Comparison of ENCODE assay signal across 8 cellular contexts in genomic region chrX:136954930-136955329, GRCh38.
A peak's percentile ranks its signal among the peaks of the same experiment; 100 is the strongest.
DNase-seq lines count a peak whose midpoint lies in the region; ATAC-seq and TF ChIP-seq lines count a peak whose summit lies in the region.

No MANE protein-coding gene starts in this region.

- no peak overlapping the region for H2AFZ ChIP-seq in neuronal stem cell (ENCODE audit: low read length)

- no peaks in the 10 kb centered on the region for H3K27me3 ChIP-seq in neuronal stem cell (ENCODE audit: control insufficient read depth in 3 of 3, insufficient read depth in 3 of 3, low read depth in 1 of 3, low read length in 3 of 3)

- no peak overlapping the region for H2BK12ac ChIP-seq in neuronal stem cell (ENCODE audit: low read length)

- H3K27ac ChIP-seq in C4-2B (no peak overlapping the region), HEK293 (ENCODE audit: extremely low read depth, low read depth, low read length) (no peak overlapping the region), neuronal stem cell (replicated peaks; ENCODE audit: low read length) (no peak overlapping the region)

- H3K14ac ChIP-seq in neuronal stem cell (ENCODE audit: low read length): no peak overlapping the region

- no peak overlapping the region for H3K18ac ChIP-seq in neuronal stem cell (ENCODE audit: low read length)

- no CpG with 5 or more reads among the region's 4 CpGs for WGBS in neuronal stem cell (ENCODE audit: extremely low coverage in 2 of 2, insufficient read length in 2 of 2, insufficient replicate concordance in 1 of 2), 2 donors

- no peak overlapping the region for H3K4ac ChIP-seq in neuronal stem cell (ENCODE audit: low read length)

- no peak overlapping the region for H3K9ac ChIP-seq in neuronal stem cell (ENCODE audit: low read depth, low read length, poor library complexity)

- POLR2A ChIA-PET in HEK293 (lab: Yijun Ruan, JAX): no interaction called here

- H3K4me1 ChIP-seq in HEK293 (ENCODE audit: control insufficient read depth, insufficient read depth, low read length) (no peaks in the 10 kb centered on the region), neuronal stem cell (ENCODE audit: control insufficient read depth in 2 of 2, insufficient read depth in 1 of 2, low read depth in 1 of 2, low read length in 2 of 2) (no peaks in the 10 kb centered on the region)

- H2BK120ac ChIP-seq in neuronal stem cell (ENCODE audit: low read depth, low read length): no peak overlapping the region

- no peak for ATAC-seq in GM18520 (IDR thresholded peaks at IDR 0.05; ENCODE audit: unreplicated experiment)

- no peak overlapping the region for H3K4me2 ChIP-seq in neuronal stem cell (ENCODE audit: insufficient read depth, low read length, poor library complexity, severe bottlenecking)

- H2BK5ac ChIP-seq in neuronal stem cell (ENCODE audit: low read length): no peak overlapping the region

- DNase-seq in SKM-1 (lab: John Stamatoyannopoulos, UW; ENCODE audit: unreplicated experiment): peak; percentile 2
- DNase-seq in hepatic stellate cell (ENCODE audit: low spot score): peak; percentile 8
- no peak for DNase-seq in iPS-NIHi7 (ENCODE audit: extremely low spot score)
- DNase-seq in neuronal stem cell (ENCODE audit: low spot score): no peak
- DNase-seq in activated naive CD4-positive, alpha-beta T cell treated with Interleukin-2 at 50 U/mL for 16 hours: no peak

- H3K79me1 ChIP-seq in neuronal stem cell (ENCODE audit: low read depth, low read length): peaks cover 2% of the 10 kb centered on the region

- H3K4me3 ChIP-seq in HEK293 (ENCODE audit: low read depth, low read length) (no peak overlapping the region), neuronal stem cell (ENCODE audit: low read length in 2 of 2) (no peak overlapping the region)

- no peak overlapping the region for H4K8ac ChIP-seq in neuronal stem cell (ENCODE audit: low read depth, low read length)

- H2AK5ac ChIP-seq in neuronal stem cell (ENCODE audit: low read depth, low read length): no peak overlapping the region

- no peak overlapping the region for H3K23ac ChIP-seq in neuronal stem cell (ENCODE audit: low read depth, low read length, poor library complexity)

- H3K36me3 ChIP-seq in HEK293 (ENCODE audit: control insufficient read depth in 2 of 2, insufficient read depth in 1 of 2, low read length in 2 of 2): no peaks in the 10 kb centered on the region
- no peaks in the 10 kb centered on the region for H3K36me3 ChIP-seq in neuronal stem cell (replicated peaks in 1 of 2; ENCODE audit: control insufficient read depth in 2 of 2, insufficient read depth in 2 of 2, low read length in 2 of 2)

- CTCF ChIA-PET in HEK293 (lab: Yijun Ruan, JAX): interaction anchor here (0.7 to 3.2 kb wide), 12 partner anchors 9 to 323 kb away, joined by 3 to 15 read pairs (median 4); no protein-coding TSS in a partner anchor

- H3K9me3 ChIP-seq in HEK293 (ENCODE audit: control insufficient read depth, insufficient read depth, low read depth, low read length): no peaks in the 10 kb centered on the region
- H3K9me3 ChIP-seq in neuronal stem cell (replicated peaks in 1 of 2; ENCODE audit: control insufficient read depth in 2 of 2, insufficient read depth in 1 of 2, low read depth in 1 of 2, low read length in 2 of 2): no peaks in the 10 kb centered on the region

- TF ChIP-seq CTCF in C4-2B (conservative IDR thresholded peaks at IDR 0.05) (peak; percentile 38), HEK293 (tag by site-specific recombination; IDR thresholded peaks at IDR 0.05) (no peak)

- no peak overlapping the region for H4K91ac ChIP-seq in neuronal stem cell (ENCODE audit: low read depth, low read length, poor library complexity)

- no peak overlapping the region for H2BK15ac ChIP-seq in neuronal stem cell (ENCODE audit: low read length)

TF ChIP-seq in HEK293, 187 proteins besides CTCF, POLR2A, EP300 and RAD21:
- peak; percentile 87 for TF ChIP-seq ZNF654 (tag by site-specific recombination; IDR thresholded peaks at IDR 0.05; ENCODE audit: low read depth)
- TF ChIP-seq ZNF140 (tag by site-specific recombination; IDR thresholded peaks at IDR 0.05): no peak
TF ChIP-seq in HEK293: peak in this region for 1.

Comparison
In these comparisons a context has a peak if more than half of its experiments do, and no peak if none do; other contexts are left out.
1. DNase-seq: peak in SKM-1 (single experiment) and hepatic stellate cell (single experiment); none in iPS-NIHi7 (single experiment), neuronal stem cell (single experiment) and activated naive CD4-positive, alpha-beta T cell treated with Interleukin-2 at 50 U/mL for 16 hours (single experiment).